In the genomic region with DNA sequence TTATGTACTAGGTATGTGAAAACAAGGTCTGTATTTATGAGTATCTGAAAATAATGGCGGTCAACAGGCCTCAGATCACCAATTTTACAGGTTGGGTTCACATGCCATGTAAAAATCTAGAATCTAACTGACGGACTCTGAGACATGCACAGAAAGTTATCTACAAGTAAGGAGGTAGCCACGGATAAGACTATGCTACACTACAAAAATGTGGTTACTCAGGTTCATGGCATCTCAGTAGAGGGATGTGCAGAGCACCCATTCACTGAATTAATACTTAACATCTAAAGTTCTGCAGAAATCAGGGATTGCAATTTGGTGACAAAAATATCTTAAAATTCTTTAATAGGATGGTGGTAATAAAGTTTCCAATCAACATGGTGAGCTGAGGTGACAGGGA, we compare ENCODE assay signal across 1 cellular context.
TF ChIP-seq lines count a peak whose summit lies in the region.

No MANE protein-coding gene starts in this region.

TF ChIP-seq in HCT116, 20 proteins besides CTCF, POLR2A, EP300 and RAD21:
- TF ChIP-seq, protein P1, sequence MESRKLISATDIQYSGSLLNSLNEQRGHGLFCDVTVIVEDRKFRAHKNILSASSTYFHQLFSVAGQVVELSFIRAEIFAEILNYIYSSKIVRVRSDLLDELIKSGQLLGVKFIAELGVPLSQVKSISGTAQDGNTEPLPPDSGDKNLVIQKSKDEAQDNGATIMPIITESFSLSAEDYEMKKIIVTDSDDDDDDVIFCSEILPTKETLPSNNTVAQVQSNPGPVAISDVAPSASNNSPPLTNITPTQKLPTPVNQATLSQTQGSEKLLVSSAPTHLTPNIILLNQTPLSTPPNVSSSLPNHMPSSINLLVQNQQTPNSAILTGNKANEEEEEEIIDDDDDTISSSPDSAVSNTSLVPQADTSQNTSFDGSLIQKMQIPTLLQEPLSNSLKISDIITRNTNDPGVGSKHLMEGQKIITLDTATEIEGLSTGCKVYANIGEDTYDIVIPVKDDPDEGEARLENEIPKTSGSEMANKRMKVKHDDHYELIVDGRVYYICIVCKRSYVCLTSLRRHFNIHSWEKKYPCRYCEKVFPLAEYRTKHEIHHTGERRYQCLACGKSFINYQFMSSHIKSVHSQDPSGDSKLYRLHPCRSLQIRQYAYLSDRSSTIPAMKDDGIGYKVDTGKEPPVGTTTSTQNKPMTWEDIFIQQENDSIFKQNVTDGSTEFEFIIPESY (IDR thresholded peaks at IDR 0.05; ENCODE audit: extremely low read depth, insufficient replicate concordance, low read length): no peak
- no peak for TF ChIP-seq SIN3A (IDR thresholded peaks at IDR 0.05; ENCODE audit: low read depth)
- TF ChIP-seq CBX3 (IDR thresholded peaks at IDR 0.05; ENCODE audit: low read depth): no peak
- no peak for TF ChIP-seq ZFX (IDR thresholded peaks at IDR 0.05)
- no peak for TF ChIP-seq FOSL1 (IDR thresholded peaks at IDR 0.05; ENCODE audit: low read depth)
- TF ChIP-seq YY1 (IDR thresholded peaks at IDR 0.05; ENCODE audit: extremely low read depth, insufficient replicate concordance, low read depth, low read length): no peak
- no peak for TF ChIP-seq EZH2 (IDR thresholded peaks at IDR 0.05)
- TF ChIP-seq POLR2AphosphoS5 (IDR thresholded peaks at IDR 0.05; ENCODE audit: low read depth, low read length): no peak
- TF ChIP-seq, protein P2, sequence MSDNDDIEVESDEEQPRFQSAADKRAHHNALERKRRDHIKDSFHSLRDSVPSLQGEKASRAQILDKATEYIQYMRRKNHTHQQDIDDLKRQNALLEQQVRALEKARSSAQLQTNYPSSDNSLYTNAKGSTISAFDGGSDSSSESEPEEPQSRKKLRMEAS (IDR thresholded peaks at IDR 0.05): no peak
- TF ChIP-seq, protein P3, sequence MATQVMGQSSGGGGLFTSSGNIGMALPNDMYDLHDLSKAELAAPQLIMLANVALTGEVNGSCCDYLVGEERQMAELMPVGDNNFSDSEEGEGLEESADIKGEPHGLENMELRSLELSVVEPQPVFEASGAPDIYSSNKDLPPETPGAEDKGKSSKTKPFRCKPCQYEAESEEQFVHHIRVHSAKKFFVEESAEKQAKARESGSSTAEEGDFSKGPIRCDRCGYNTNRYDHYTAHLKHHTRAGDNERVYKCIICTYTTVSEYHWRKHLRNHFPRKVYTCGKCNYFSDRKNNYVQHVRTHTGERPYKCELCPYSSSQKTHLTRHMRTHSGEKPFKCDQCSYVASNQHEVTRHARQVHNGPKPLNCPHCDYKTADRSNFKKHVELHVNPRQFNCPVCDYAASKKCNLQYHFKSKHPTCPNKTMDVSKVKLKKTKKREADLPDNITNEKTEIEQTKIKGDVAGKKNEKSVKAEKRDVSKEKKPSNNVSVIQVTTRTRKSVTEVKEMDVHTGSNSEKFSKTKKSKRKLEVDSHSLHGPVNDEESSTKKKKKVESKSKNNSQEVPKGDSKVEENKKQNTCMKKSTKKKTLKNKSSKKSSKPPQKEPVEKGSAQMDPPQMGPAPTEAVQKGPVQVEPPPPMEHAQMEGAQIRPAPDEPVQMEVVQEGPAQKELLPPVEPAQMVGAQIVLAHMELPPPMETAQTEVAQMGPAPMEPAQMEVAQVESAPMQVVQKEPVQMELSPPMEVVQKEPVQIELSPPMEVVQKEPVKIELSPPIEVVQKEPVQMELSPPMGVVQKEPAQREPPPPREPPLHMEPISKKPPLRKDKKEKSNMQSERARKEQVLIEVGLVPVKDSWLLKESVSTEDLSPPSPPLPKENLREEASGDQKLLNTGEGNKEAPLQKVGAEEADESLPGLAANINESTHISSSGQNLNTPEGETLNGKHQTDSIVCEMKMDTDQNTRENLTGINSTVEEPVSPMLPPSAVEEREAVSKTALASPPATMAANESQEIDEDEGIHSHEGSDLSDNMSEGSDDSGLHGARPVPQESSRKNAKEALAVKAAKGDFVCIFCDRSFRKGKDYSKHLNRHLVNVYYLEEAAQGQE (IDR thresholded peaks at IDR 0.05; ENCODE audit: low read depth): no peak
- TF ChIP-seq SP1 (IDR thresholded peaks at IDR 0.05; ENCODE audit: low read depth): no peak
- no peak for TF ChIP-seq SRF (IDR thresholded peaks at IDR 0.05; ENCODE audit: low read depth)
- TF ChIP-seq, protein P4, sequence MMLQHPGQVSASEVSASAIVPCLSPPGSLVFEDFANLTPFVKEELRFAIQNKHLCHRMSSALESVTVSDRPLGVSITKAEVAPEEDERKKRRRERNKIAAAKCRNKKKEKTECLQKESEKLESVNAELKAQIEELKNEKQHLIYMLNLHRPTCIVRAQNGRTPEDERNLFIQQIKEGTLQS (IDR thresholded peaks at IDR 0.05): no peak
- TF ChIP-seq EZH2phosphoT487 (IDR thresholded peaks at IDR 0.05; ENCODE audit: borderline replicate concordance): no peak
- no peak for TF ChIP-seq JUND (IDR thresholded peaks at IDR 0.05)
